14 cellular contexts compared by ENCODE assay signal in the genomic region with DNA sequence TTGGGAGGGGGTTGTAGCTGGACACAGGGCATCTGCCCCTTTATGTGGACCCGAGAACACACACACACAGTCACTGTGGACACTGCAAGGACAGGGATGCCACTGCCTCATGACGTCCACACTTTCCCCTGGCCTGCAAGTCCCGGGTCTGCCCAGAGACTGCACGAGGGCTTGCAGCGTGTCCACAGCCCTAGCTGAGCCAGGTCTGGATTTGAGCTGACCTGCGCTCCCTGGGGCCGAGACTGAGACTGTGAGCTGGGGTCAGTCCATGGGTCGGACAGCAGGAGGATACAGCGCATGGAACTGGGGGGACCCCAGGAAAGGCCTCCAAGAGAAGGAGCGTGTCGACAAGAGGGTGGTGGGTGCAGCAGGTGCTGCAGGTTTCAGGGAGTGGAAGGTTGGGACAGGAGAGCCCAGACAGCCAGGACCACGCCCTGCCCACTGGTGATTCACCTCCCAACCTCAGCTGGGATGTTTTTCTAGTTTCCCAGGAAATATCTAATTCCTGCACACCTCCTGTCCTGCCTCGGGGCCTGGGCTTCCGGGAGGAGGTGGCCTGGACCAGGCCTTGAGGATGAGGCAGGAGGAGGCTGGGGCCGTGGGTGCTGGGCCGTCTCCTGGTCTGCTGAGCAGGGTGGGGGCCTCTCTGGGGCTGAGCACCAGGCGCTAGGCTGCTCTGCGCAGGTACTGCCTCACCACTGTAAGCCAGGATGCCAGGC. TPM values are rescaled to one million over a fixed set of nuclear protein-coding genes. Genes with fewer than 3 reads are reported as not detected.
A peak's percentile ranks its signal among the peaks of the same experiment; 100 is the strongest.
DNase-seq lines count a peak whose midpoint lies in the region; ATAC-seq, FAIRE-seq and TF ChIP-seq lines count a peak whose summit lies in the region.
"Had no signal": no experiment of that assay in that cellular context is flagged by ENCODE, and none has a peak within 500 bp of the region (broad histone marks: within the 10 kb centered on the region; RNA-seq: fewer than 3 reads in every experiment).

No MANE protein-coding gene starts in this region.

- H4K5ac ChIP-seq in IMR-90 (ENCODE audit: low read depth, low read length): no peak overlapping the region

- BruUV-seq in IMR-90 (replicated peaks; lab: Mats Ljungman, UMichigan): no TSS peak

- no peak overlapping the region for H3K4me3 ChIP-seq in A549
- no peak overlapping the region for H3K4me3 ChIP-seq in IMR-90 (ENCODE audit: insufficient read depth, low read depth, low read length)
- no peak overlapping the region for H3K4me3 ChIP-seq in body of pancreas
- no peak overlapping the region for H3K4me3 ChIP-seq in mucosa of stomach (ENCODE audit: low read length)
- H3K4me3 ChIP-seq in spleen: no peak overlapping the region

- no peaks in the 10 kb centered on the region for H3K79me1 ChIP-seq in IMR-90 (ENCODE audit: low read depth in 1 of 2, low read length in 2 of 2)

- POLR2A ChIA-PET in A549 (lab: Yijun Ruan, JAX) (interaction anchor here (0.6 to 3.5 kb wide), 4 partner anchors 14 to 66 kb away, joined by 3 to 27 read pairs (median 6); a partner anchor contains a TSS), IMR-90 (lab: Charles Lee; ENCODE audit: unreplicated experiment) (no interaction called here)

- H2AK5ac ChIP-seq in IMR-90 (ENCODE audit: low read depth, low read length): no peak overlapping the region

- H4K20me1 ChIP-seq in IMR-90 (ENCODE audit: insufficient read depth, low read length): no peaks in the 10 kb centered on the region

- H3K23ac ChIP-seq in IMR-90 (ENCODE audit: low read depth, low read length): no peak overlapping the region

- H3K14ac ChIP-seq in IMR-90 (replicated peaks; ENCODE audit: low read depth, low read length): no peak overlapping the region

- H2BK120ac ChIP-seq in IMR-90 (ENCODE audit: low read depth, low read length): no peak overlapping the region

- no peak overlapping the region for H4K8ac ChIP-seq in IMR-90 (ENCODE audit: low read depth in 2 of 2, low read length in 2 of 2)

- H2BK15ac ChIP-seq in IMR-90 (ENCODE audit: low read depth, low read length): no peak overlapping the region

- peak overlapping the region; percentile 31 for H2AK9ac ChIP-seq in IMR-90 (replicated peaks; ENCODE audit: low read depth, low read length, poor library complexity)

- H3K56ac ChIP-seq in IMR-90 (ENCODE audit: extremely low read depth, insufficient read depth, low read length): no peak overlapping the region

- ATAC-seq in A549 (peak; percentile 2 to 11; a peak in 4 of 6 replicates), IMR-90 (ENCODE audit: low read depth) (no peak), body of pancreas (no peak), GM18907 (IDR thresholded peaks at IDR 0.05; ENCODE audit: unreplicated experiment) (no peak), HG03139 (IDR thresholded peaks at IDR 0.05; ENCODE audit: unreplicated experiment) (no peak)
- ATAC-seq: left cardiac atrium, T-helper 17 cell had no signal

- TF ChIP-seq POLR2A in A549 (IDR thresholded peaks at IDR 0.05; ENCODE audit: low read length) (0 out of 2 replicates have a peak, but pooled peaks have one; percentile 9), IMR-90 (IDR thresholded peaks at IDR 0.05; ENCODE audit: low read depth, low read length) (no peak), body of pancreas (IDR thresholded peaks at IDR 0.05) (no peak), spleen (IDR thresholded peaks at IDR 0.05) (no peak)

- H3K27ac ChIP-seq in A549 (peak overlapping the region; percentile 63 to 89), IMR-90 (ENCODE audit: insufficient read depth, low read length) (no peak overlapping the region), body of pancreas (peak overlapping the region; percentile 58 to 85 (median 76)), spleen (no peak overlapping the region)

- H3K27me3 ChIP-seq in IMR-90 (ENCODE audit: control insufficient read depth, insufficient read depth, low read length): no peaks in the 10 kb centered on the region; the same call in 1 of the 2 replicates
- H3K27me3 ChIP-seq in body of pancreas: peaks cover 0 to 12% of the 10 kb centered on the region in 2 donors
- H3K27me3 ChIP-seq in mucosa of stomach (ENCODE audit: control insufficient read depth, insufficient read depth, low read length): peaks cover 17% of the 10 kb centered on the region
- peaks cover 0 to 59% (median 24%) of the 10 kb centered on the region in 7 donors for H3K27me3 ChIP-seq in spleen (replicated peaks in 1 of 7)

- H3K36me3 ChIP-seq in IMR-90 (ENCODE audit: control insufficient read depth, insufficient read depth, low read length): no peaks in the 10 kb centered on the region
- H3K36me3 ChIP-seq in body of pancreas (replicated peaks in 1 of 2; ENCODE audit: insufficient read depth in 1 of 2, low read depth in 2 of 2): no peaks in the 10 kb centered on the region
- no peaks in the 10 kb centered on the region for H3K36me3 ChIP-seq in mucosa of stomach (ENCODE audit: control insufficient read depth, insufficient read depth, low read length)
- H3K36me3 ChIP-seq in spleen: no peaks in the 10 kb centered on the region

- TF ChIP-seq CTCF in A549 (IDR thresholded peaks at IDR 0.05): no peak
- no peak for TF ChIP-seq CTCF in IMR-90 (conservative IDR thresholded peaks at IDR 0.05; ENCODE audit: low read depth, low read length)
- no peak for TF ChIP-seq CTCF in body of pancreas (IDR thresholded peaks at IDR 0.05)
- TF ChIP-seq CTCF in spleen (IDR thresholded peaks at IDR 0.05 in 8 of 11, conservative IDR thresholded peaks at IDR 0.05 in 3 of 11): no peak

- FAIRE-seq in A549 (lab: Jason Lieb, UNC): no peak

- TF ChIP-seq RAD21 in A549 (conservative IDR thresholded peaks at IDR 0.05 in 1 of 2, IDR thresholded peaks at IDR 0.05 in 1 of 2) (no peak), IMR-90 (IDR thresholded peaks at IDR 0.05; ENCODE audit: low read length) (no peak)

- no peak overlapping the region for H2BK5ac ChIP-seq in IMR-90 (ENCODE audit: low read depth, low read length, poor library complexity, severe bottlenecking)

- H4K91ac ChIP-seq in IMR-90 (ENCODE audit: insufficient read depth, low read depth, low read length): no peak overlapping the region

- no peak overlapping the region for H3K18ac ChIP-seq in IMR-90 (ENCODE audit: low read depth, low read length)

- intact Hi-C loops in IMR-90 (cut with micrococcal nuclease) (loop anchor here (1.0 to 2.0 kb wide), 2 partner anchors 108 to 180 kb away; a partner anchor contains a TSS), body of pancreas (cut with DNase I) (no loop called here), spleen (cut with DNase I; ENCODE audit: low total_unique reads) (no loop called here)

- peak overlapping the region; percentile 77 for H3K4me2 ChIP-seq in A549
- H3K4me2 ChIP-seq in IMR-90 (ENCODE audit: low read depth, low read length): no peak overlapping the region

- dilution Hi-C loops in IMR-90 (cut with HindIII; ENCODE audit: low sequenced_read_pairs, unreplicated experiment): no loop called here

- no peak overlapping the region for H3K4ac ChIP-seq in IMR-90 (ENCODE audit: low read depth, low read length)

- CTCF ChIA-PET in A549 (lab: Yijun Ruan, JAX): interaction anchor here (0.6 to 10.1 kb wide), 37 partner anchors 10 to 440 kb away, joined by 3 to 113 read pairs (median 6); a partner anchor contains a TSS
- CTCF ChIA-PET in IMR-90 (lab: Yijun Ruan, JAX): interaction anchor here (1.1 to 1.2 kb wide), 2 partner anchors 10 to 32 kb away, joined by 3 to 6 read pairs; no protein-coding TSS in a partner anchor

- H3K9me3 ChIP-seq in A549: no peaks in the 10 kb centered on the region
- H3K9me3 ChIP-seq in IMR-90 (ENCODE audit: control insufficient read depth, insufficient read depth, low read length): no peaks in the 10 kb centered on the region
- no peaks in the 10 kb centered on the region for H3K9me3 ChIP-seq in body of pancreas
- H3K9me3 ChIP-seq in mucosa of stomach (ENCODE audit: control insufficient read depth, low read length): no peaks in the 10 kb centered on the region
- no peaks in the 10 kb centered on the region for H3K9me3 ChIP-seq in spleen

- WGBS in A549 (ENCODE audit: missing lambda C conversion rate): 69% methylated on average over 14 of the region's 18 CpGs
- WGBS in IMR-90 (ENCODE audit: extremely low coverage in 2 of 2, insufficient read length in 1 of 2), 2 experiments: 65% methylated on average over 6 of the region's 18 CpGs; no CpG with 5 or more reads in 1 of the 2 experiments
- 59 to 65% methylated on average over 13 to 18 of the region's 18 CpGs for WGBS in body of pancreas, 2 donors
- WGBS in spleen, 5 donors: 69 to 82% (median 75%) methylated on average over 18 of the region's 18 CpGs

- H3K9me1 ChIP-seq in IMR-90 (ENCODE audit: insufficient read depth, low read length): no peaks in the 10 kb centered on the region

- H2BK20ac ChIP-seq in IMR-90 (ENCODE audit: low read depth, low read length): no peak overlapping the region

- in situ Hi-C loops in IMR-90 (cut with MboI; ENCODE audit: low sequenced_read_pairs): loop anchor here (5.0 kb wide), 1 partner anchor 104 kb away; no protein-coding TSS in a partner anchor

- no peak for TF ChIP-seq EP300 in A549 (IDR thresholded peaks at IDR 0.05)

- H3K4me1 ChIP-seq in A549 (peaks cover 68% of the 10 kb centered on the region), IMR-90 (ENCODE audit: control insufficient read depth, insufficient read depth, low read length) (peaks cover 12% of the 10 kb centered on the region), body of pancreas (peaks cover 42% of the 10 kb centered on the region), mucosa of stomach (ENCODE audit: control insufficient read depth, insufficient read depth, low read length) (peaks cover 55% of the 10 kb centered on the region), spleen (peaks cover 6 to 41% (median 28%) of the 10 kb centered on the region in 6 donors)

- peak overlapping the region; percentile 61 for H2AFZ ChIP-seq in IMR-90 (replicated peaks; ENCODE audit: low read length, poor library complexity)

- no peak overlapping the region for H3K9ac ChIP-seq in IMR-90 (ENCODE audit: low read depth, low read length)
- H3K9ac ChIP-seq in mucosa of stomach (ENCODE audit: low read length): peak overlapping the region; percentile 41

- DNase-seq in A549 (ENCODE audit: low read depth in 1 of 2, low spot score in 1 of 2) (peak in 1 of 2 experiments; percentile 52), IMR-90 (no peak), body of pancreas (no peak), spleen (no peak)
- DNase-seq in NK-92 treated with Interleukin-12 subunit alpha and Interleukin-12 subunit beta, amount 100 ng/mL, for 24 hours (lab: John Stamatoyannopoulos, UW): no peak
- DNase-seq: activated CD4-positive, alpha-beta memory T cell treated with anti-CD3 and anti-CD28 coated beads for 36 hours; left cardiac atrium; NCI-H2227 treated with DMSO at 0.1 percent for 48 hours; T-helper 17 cell had no signal

RNA-seq across cellular contexts. Expression of a gene that starts 0.8 kb away (rescaled TPM):
- not detected in 2 replicates for polyA plus RNA-seq in A549 (2011; rRNA removed)
- 0.04 TPM in 2 replicates for polyA plus RNA-seq in A549 (2012; cell fraction: cytosol; rRNA removed)
- polyA plus RNA-seq in A549 (2012; cell fraction: nucleus; rRNA removed): 0.14 and 0.23 TPM in 2 replicates
- 0.04 to 0.07 TPM (median 0.07 TPM) in 3 replicates for polyA plus RNA-seq in A549 (2017; fragmentation: RNase III; extraction: RNeasy Plus Mini Kit Qiagen cat#74134 plus additional on column Dnase treatment)
- not detected in 2 replicates for polyA minus RNA-seq in A549 (2011; rRNA and poly(A)+ RNA removed)
- not detected in 2 replicates for total RNA-seq in IMR-90 (2012; rRNA removed)
- polyA plus RNA-seq in IMR-90 (2012; rRNA removed): not detected in 2 replicates
- polyA plus RNA-seq in IMR-90 (2012; cell fraction: cytosol; rRNA removed): not detected in 2 replicates
- 0.12 TPM in 1 of 2 replicates, not detected in the other for polyA plus RNA-seq in IMR-90 (2012; cell fraction: nucleus; rRNA removed; ENCODE audit: low replicate concordance)
- under 1 TPM in 1 of 2 donors, not detected in 1; 0.26 TPM for total RNA-seq in body of pancreas
- total RNA-seq in spleen: not detected
- polyA plus RNA-seq in spleen: not detected
- total RNA-seq: activated CD4-positive, alpha-beta memory T cell treated with anti-CD3 and anti-CD28 coated beads for 36 hours; activated T-helper 2 cell treated with anti-CD3 and anti-CD28 coated beads, Interferon-gamma antibody, Interleukin-2, Interleukin-4, amounts not matched to agents 10 μg/mL and 5 μg/mL and 100 μg/mL, durations not matched to agents 14 hours and 24 hours and 36 hours; glomerular endothelial cell; left cardiac atrium; T-helper 17 cell had no signal

RNA-seq across cellular contexts. Expression of a gene that starts 1.5 kb away (rescaled TPM):
- polyA plus RNA-seq in A549 (2011; rRNA removed): 0.30 and 0.32 TPM in 2 replicates
- 0.89 and 1.6 TPM in 2 replicates for polyA plus RNA-seq in A549 (2012; cell fraction: cytosol; rRNA removed)
- 0.71 and 1.6 TPM in 2 replicates for polyA plus RNA-seq in A549 (2012; cell fraction: nucleus; rRNA removed)
- polyA plus RNA-seq in A549 (2017; fragmentation: RNase III; extraction: RNeasy Plus Mini Kit Qiagen cat#74134 plus additional on column Dnase treatment): 0.81 to 1.0 TPM (median 0.87 TPM) in 3 replicates
- polyA minus RNA-seq in A549 (2011; rRNA and poly(A)+ RNA removed): 0.37 and 0.54 TPM in 2 replicates
- 0.18 TPM in 1 of 2 replicates, not detected in the other for total RNA-seq in IMR-90 (2012; rRNA removed)
- 0.84 and 0.93 TPM in 2 replicates for polyA plus RNA-seq in IMR-90 (2012; rRNA removed)
- 1.1 and 1.6 TPM in 2 replicates for polyA plus RNA-seq in IMR-90 (2012; cell fraction: cytosol; rRNA removed)
- polyA plus RNA-seq in IMR-90 (2012; cell fraction: nucleus; rRNA removed; ENCODE audit: low replicate concordance): 1.1 and 2.5 TPM in 2 replicates
- not detected for total RNA-seq in body of pancreas
- total RNA-seq in spleen: under 1 TPM in 2 of 7 donors, not detected in 5; 0.36 to 0.94 TPM
- polyA plus RNA-seq in spleen: under 1 TPM; 0.55 to 0.70 (median 0.64) TPM

RNA-seq across cellular contexts. Expression of a gene that starts 4.2 kb away (rescaled TPM):
- polyA plus RNA-seq in A549 (2011; rRNA removed): not detected in 2 replicates
- 0.04 TPM in 2 replicates for polyA plus RNA-seq in A549 (2012; cell fraction: cytosol; rRNA removed)
- 0.18 and 0.20 TPM in 2 replicates for polyA plus RNA-seq in A549 (2012; cell fraction: nucleus; rRNA removed)
- 0.04 to 0.05 TPM (median 0.05 TPM) in 3 replicates for polyA plus RNA-seq in A549 (2017; fragmentation: RNase III; extraction: RNeasy Plus Mini Kit Qiagen cat#74134 plus additional on column Dnase treatment)
- not detected in 2 replicates for polyA minus RNA-seq in A549 (2011; rRNA and poly(A)+ RNA removed)
- total RNA-seq in IMR-90 (2012; rRNA removed): not detected in 2 replicates
- not detected in 2 replicates for polyA plus RNA-seq in IMR-90 (2012; rRNA removed)
- not detected in 2 replicates for polyA plus RNA-seq in IMR-90 (2012; cell fraction: cytosol; rRNA removed)
- polyA plus RNA-seq in IMR-90 (2012; cell fraction: nucleus; rRNA removed; ENCODE audit: low replicate concordance): 0.09 TPM in 1 of 2 replicates, not detected in the other
- total RNA-seq in body of pancreas: under 1 TPM in 1 of 2 donors, not detected in 1; 0.33 TPM
- total RNA-seq in spleen: not detected
- not detected for polyA plus RNA-seq in spleen
- total RNA-seq: activated CD4-positive, alpha-beta memory T cell treated with anti-CD3 and anti-CD28 coated beads for 36 hours; activated T-helper 2 cell treated with anti-CD3 and anti-CD28 coated beads, Interferon-gamma antibody, Interleukin-2, Interleukin-4, amounts not matched to agents 10 μg/mL and 5 μg/mL and 100 μg/mL, durations not matched to agents 14 hours and 24 hours and 36 hours; glomerular endothelial cell; left cardiac atrium; T-helper 17 cell had no signal

RNA-seq across cellular contexts. Expression of a gene that starts 4.5 kb away (rescaled TPM):
- polyA plus RNA-seq in A549 (2011; rRNA removed) (0.06 and 0.29 TPM in 2 replicates), A549 (2017; fragmentation: RNase III; extraction: RNeasy Plus Mini Kit Qiagen cat#74134 plus additional on column Dnase treatment) (1.0 to 1.7 TPM (median 1.7 TPM) in 3 replicates), IMR-90 (2012; rRNA removed) (1.2 and 1.6 TPM in 2 replicates), spleen (1 to 10 TPM; 2.3 to 5.4 (median 2.9) TPM)
- 0.95 and 1.5 TPM in 2 replicates for polyA plus RNA-seq in A549 (2012; cell fraction: cytosol; rRNA removed)
- 4.8 and 5.1 TPM in 2 replicates for polyA plus RNA-seq in A549 (2012; cell fraction: nucleus; rRNA removed)
- polyA minus RNA-seq in A549 (2011; rRNA and poly(A)+ RNA removed): not detected in 2 replicates
- total RNA-seq in IMR-90 (2012; rRNA removed) (not detected in 2 replicates), body of pancreas (10 to 100 TPM in 1 of 2 donors, under 1 TPM in 1; 0.78 to 14.5 TPM), spleen (1 to 10 TPM; 1.2 to 6.2 (median 2.4) TPM)
- 1.3 and 3.7 TPM in 2 replicates for polyA plus RNA-seq in IMR-90 (2012; cell fraction: cytosol; rRNA removed)
- polyA plus RNA-seq in IMR-90 (2012; cell fraction: nucleus; rRNA removed; ENCODE audit: low replicate concordance): 3.4 and 10.0 TPM in 2 replicates

RNA-seq across cellular contexts. Expression of a gene that starts 14.6 kb away (rescaled TPM):
- 256 and 268 TPM in 2 replicates for polyA plus RNA-seq in A549 (2011; rRNA removed)
- polyA plus RNA-seq in A549 (2012; cell fraction: cytosol; rRNA removed): 1,090 and 1,227 TPM in 2 replicates
- 1,168 and 1,626 TPM in 2 replicates for polyA plus RNA-seq in A549 (2012; cell fraction: nucleus; rRNA removed)
- polyA plus RNA-seq in A549 (2017; fragmentation: RNase III; extraction: RNeasy Plus Mini Kit Qiagen cat#74134 plus additional on column Dnase treatment): 646 to 795 TPM (median 671 TPM) in 3 replicates
- 286 and 296 TPM in 2 replicates for polyA minus RNA-seq in A549 (2011; rRNA and poly(A)+ RNA removed)
- 236 and 237 TPM in 2 replicates for total RNA-seq in IMR-90 (2012; rRNA removed)
- 529 and 613 TPM in 2 replicates for polyA plus RNA-seq in IMR-90 (2012; rRNA removed)
- polyA plus RNA-seq in IMR-90 (2012; cell fraction: cytosol; rRNA removed): 396 and 719 TPM in 2 replicates
- 295 and 529 TPM in 2 replicates for polyA plus RNA-seq in IMR-90 (2012; cell fraction: nucleus; rRNA removed; ENCODE audit: low replicate concordance)
- total RNA-seq in body of pancreas: 100 to 1,000 TPM in 1 of 2 donors, 10 to 100 TPM in 1; 79.1 to 171 TPM
- total RNA-seq in spleen: 100 to 1,000 TPM in 4 of 7 donors, 10 to 100 TPM in 3; 55.1 to 137 (median 102) TPM
- polyA plus RNA-seq in spleen: 100 to 1,000 TPM in 2 of 3 donors, 10 to 100 TPM in 1; 59.6 to 112 (median 107) TPM

Comparison
In these comparisons a context has a peak if more than half of its experiments do, and no peak if none do; other contexts are left out.
1. ATAC-seq: peak in A549 (2 of 2); none in IMR-90 (single experiment), body of pancreas (single experiment), GM18907 (single experiment) and HG03139 (single experiment).
2. H3K27ac ChIP-seq: peak in A549 (2 of 2) and body of pancreas (4 of 4); none in IMR-90 (single experiment) and spleen (0 of 8).